26 cellular contexts compared by ENCODE assay signal in the genomic region with DNA sequence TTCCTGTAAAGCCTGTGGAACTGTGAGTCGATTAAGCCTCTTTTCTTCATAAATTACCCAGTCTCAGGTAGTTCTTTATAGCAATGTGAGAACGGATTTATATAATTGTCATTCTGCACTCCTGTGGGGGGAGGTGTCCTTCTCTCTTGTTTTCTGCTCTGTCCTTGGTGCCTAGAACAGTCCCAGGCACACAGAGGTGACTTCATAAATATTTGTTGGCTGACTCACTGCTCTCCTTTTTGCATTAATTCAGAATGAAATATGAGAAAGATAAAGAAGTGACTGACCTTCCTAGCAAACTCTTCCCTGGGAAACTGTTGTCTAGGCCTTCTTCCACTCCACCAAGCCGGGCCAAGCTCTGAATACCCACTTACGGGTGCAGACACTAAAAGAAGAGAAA.
"Had no signal": no experiment of that assay in that cellular context is flagged by ENCODE, and none has a peak within 500 bp of the region (broad histone marks: within the 10 kb centered on the region; RNA-seq: fewer than 3 reads in every experiment).

No MANE protein-coding gene starts in this region.

- H3K9me3 Mint-ChIP-seq: activated CD4-positive, alpha-beta T cell treated with anti-CD3 and anti-CD28 coated beads, Interleukin-2, amount 10 ng/mL, durations not matched to agents 7 days and 5 days had no signal

- H3K27me3 ChIP-seq: Peyer's patch had no signal

- H3K4me3 Mint-ChIP-seq: activated CD4-positive, alpha-beta memory T cell treated with anti-CD3 and anti-CD28 coated beads for 36 hours; activated CD4-positive, alpha-beta T cell treated with anti-CD3 and anti-CD28 coated beads, Interleukin-2, amount 10 ng/mL, durations not matched to agents 7 days and 5 days; activated naive CD4-positive, alpha-beta T cell treated with anti-CD3 and anti-CD28 coated beads, Interleukin-2, amount 10 ng/mL, durations not matched to agents 7 days and 5 days; activated naive CD8-positive, alpha-beta T cell treated with anti-CD3 and anti-CD28 coated beads for 36 hours; activated T-helper 17 cell treated with anti-CD3 and anti-CD28 coated beads, Interleukin-2, amount 50 U/mL, for 72 hours; T-cell had no signal

- H3K9me3 ChIP-seq: Peyer's patch had no signal

- ATAC-seq: activated T-helper 17 cell treated with anti-CD3 and anti-CD28 coated beads, Interleukin-2, amount 50 U/mL, for 72 hours; T-cell had no signal

- DNase-seq: activated CD4-positive, alpha-beta memory T cell treated with anti-CD3 and anti-CD28 coated beads for 36 hours; activated CD4-positive, alpha-beta T cell treated with anti-CD3 and anti-CD28 coated beads, Interleukin-2, amount 10 ng/mL, durations not matched to agents 7 days and 5 days; activated CD4-positive, CD25-positive, alpha-beta regulatory T cell; activated gamma-delta T cell; activated naive CD4-positive, alpha-beta T cell treated with anti-CD3 and anti-CD28 coated beads, Interleukin-2, amount 10 ng/mL, durations not matched to agents 7 days and 5 days; activated naive CD8-positive, alpha-beta T cell treated with anti-CD3 and anti-CD28 coated beads for 36 hours; activated T-cell treated with anti-CD3 and anti-CD28 coated beads for 4 hours; activated T-cell treated with anti-CD3 and anti-CD28 coated beads, Interleukin-2, amount 50 U/mL, for 48 hours; anterior cingulate cortex; central memory CD4-positive, alpha-beta T cell; KG1; NCI-H1092; NCI-H1417; NCI-H1930; NCI-H2171; NCI-H345; NCI-H510A; NCI-H526 treated with DMSO at 0.1 percent for 48 hours; NCI-H82; Peyer's patch; SHP77 treated with DMSO at 0.1 percent for 48 hours; T-cell; T-helper 2 cell; T1000 had no signal

- H3K36me3 Mint-ChIP-seq: activated CD4-positive, alpha-beta memory T cell treated with anti-CD3 and anti-CD28 coated beads for 36 hours; activated naive CD4-positive, alpha-beta T cell treated with anti-CD3 and anti-CD28 coated beads, Interleukin-2, amount 10 ng/mL, durations not matched to agents 7 days and 5 days; activated naive CD8-positive, alpha-beta T cell treated with anti-CD3 and anti-CD28 coated beads for 36 hours; T-cell had no signal

- H3K4me3 ChIP-seq: Peyer's patch had no signal

- H3K36me3 ChIP-seq: Peyer's patch had no signal

- H3K4me1 Mint-ChIP-seq: activated CD4-positive, alpha-beta T cell treated with anti-CD3 and anti-CD28 coated beads, Interleukin-2, amount 10 ng/mL, durations not matched to agents 7 days and 5 days; activated naive CD4-positive, alpha-beta T cell treated with anti-CD3 and anti-CD28 coated beads, Interleukin-2, amount 10 ng/mL, durations not matched to agents 7 days and 5 days; activated naive CD8-positive, alpha-beta T cell treated with anti-CD3 and anti-CD28 coated beads for 36 hours; activated T-helper 17 cell treated with anti-CD3 and anti-CD28 coated beads, Interleukin-2, amount 50 U/mL, for 72 hours; T-cell had no signal

- H3K27me3 Mint-ChIP-seq: activated CD4-positive, alpha-beta memory T cell treated with anti-CD3 and anti-CD28 coated beads for 36 hours; activated CD4-positive, alpha-beta T cell treated with anti-CD3 and anti-CD28 coated beads, Interleukin-2, amount 10 ng/mL, durations not matched to agents 7 days and 5 days; activated naive CD4-positive, alpha-beta T cell treated with anti-CD3 and anti-CD28 coated beads, Interleukin-2, amount 10 ng/mL, durations not matched to agents 7 days and 5 days; activated T-helper 17 cell treated with anti-CD3 and anti-CD28 coated beads, Interleukin-2, amount 50 U/mL, for 72 hours; T-cell had no signal

- H3K27ac Mint-ChIP-seq: activated CD4-positive, alpha-beta memory T cell treated with anti-CD3 and anti-CD28 coated beads for 36 hours; activated CD4-positive, alpha-beta T cell treated with anti-CD3 and anti-CD28 coated beads, Interleukin-2, amount 10 ng/mL, durations not matched to agents 7 days and 5 days; activated naive CD4-positive, alpha-beta T cell treated with anti-CD3 and anti-CD28 coated beads, Interleukin-2, amount 10 ng/mL, durations not matched to agents 7 days and 5 days; activated naive CD8-positive, alpha-beta T cell treated with anti-CD3 and anti-CD28 coated beads for 36 hours; activated T-helper 17 cell treated with anti-CD3 and anti-CD28 coated beads, Interleukin-2, amount 50 U/mL, for 72 hours; T-cell had no signal

- H3K4me1 ChIP-seq: Peyer's patch had no signal

- H3K27ac ChIP-seq: Peyer's patch, VCaP had no signal
